Comparison of ENCODE assay signal across 21 cellular contexts in the genomic region with DNA sequence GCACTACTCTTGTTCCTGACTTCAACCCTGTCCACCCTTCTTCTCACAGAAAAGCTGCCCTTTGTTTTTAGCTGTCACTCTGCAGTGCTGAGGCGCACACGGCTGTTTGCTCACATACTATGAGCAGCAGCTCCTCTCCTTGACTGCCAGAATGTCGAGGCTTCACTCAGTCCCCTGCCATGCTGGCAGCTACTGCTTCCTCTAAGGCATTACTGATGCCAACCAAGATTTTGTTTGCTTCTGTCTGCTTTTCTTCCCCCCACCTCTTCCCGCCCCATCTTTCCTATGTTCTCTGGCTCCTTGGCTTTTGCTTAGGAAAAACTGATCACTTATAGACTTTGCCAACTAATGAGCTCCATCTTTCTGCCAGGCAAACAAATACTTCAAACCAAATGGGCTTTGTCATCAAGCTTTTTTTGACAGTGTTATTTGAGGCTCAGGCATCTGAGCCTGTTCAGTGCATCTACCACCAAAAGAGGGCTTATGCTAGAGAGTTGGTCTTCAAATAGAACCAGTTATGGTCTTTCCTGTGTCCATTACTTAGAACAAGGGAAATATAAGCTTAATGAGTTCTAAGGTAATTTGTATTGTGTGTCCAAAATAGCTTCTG.
"Had no signal": no experiment of that assay in that cellular context is flagged by ENCODE, and none has a peak within 500 bp of the region (broad histone marks: within the 10 kb centered on the region; RNA-seq: fewer than 3 reads in every experiment).

No MANE protein-coding gene starts in this region.

- H3K9me3 Mint-ChIP-seq: activated B cell treated with CpG ODN at 0.5 μM for 24 hours; activated naive CD4-positive, alpha-beta T cell treated with anti-CD3 and anti-CD28 coated beads, Interleukin-2, amount 50 U/mL, for 24 hours; nephron had no signal

- H3K4me3 Mint-ChIP-seq: activated B cell treated with CpG ODN at 0.5 μM for 24 hours; activated naive CD4-positive, alpha-beta T cell treated with anti-CD3 and anti-CD28 coated beads, Interleukin-2, amount 50 U/mL, for 24 hours; nephron had no signal

- DNase-seq: activated B cell treated with CpG ODN at 0.5 μM for 24 hours; activated effector memory CD4-positive, alpha-beta T cell treated with Interleukin-2 at 50 U/mL for 16 hours; activated T-cell treated with anti-CD3 and anti-CD28 coated beads, Interleukin-2, amount 50 U/mL, for 1 hour; body of pancreas; cerebellar nuclear complex; heart right ventricle; left lung; mesenchymal stem cell; retina; small intestine; T-helper 2 cell had no signal

- ATAC-seq: body of pancreas, left lung had no signal

- H3K4me1 ChIP-seq: left lung, vagina had no signal

- H3K36me3 ChIP-seq: esophagus muscularis mucosa, heart right ventricle, left lung, tibial nerve, vagina had no signal

- H3K4me1 Mint-ChIP-seq: activated B cell treated with CpG ODN at 0.5 μM for 24 hours; activated naive CD4-positive, alpha-beta T cell treated with anti-CD3 and anti-CD28 coated beads, Interleukin-2, amount 50 U/mL, for 24 hours; nephron had no signal

- FAIRE-seq: endometrium, frontal cortex, islet of Langerhans, small intestine, TTC549 had no signal

- H3K36me3 Mint-ChIP-seq: activated naive CD4-positive, alpha-beta T cell treated with anti-CD3 and anti-CD28 coated beads, Interleukin-2, amount 50 U/mL, for 24 hours had no signal

- H3K4me3 ChIP-seq: body of pancreas, dorsolateral prefrontal cortex, esophagus muscularis mucosa, heart right ventricle, left lung, tibial nerve, vagina had no signal

- H3K9me3 ChIP-seq: body of pancreas, esophagus muscularis mucosa, heart right ventricle, left lung, tibial nerve, vagina had no signal

- H3K27ac ChIP-seq: body of pancreas, esophagus muscularis mucosa, heart right ventricle, left lung, tibial nerve, vagina had no signal

- H3K27ac Mint-ChIP-seq: activated B cell treated with CpG ODN at 0.5 μM for 24 hours; activated naive CD4-positive, alpha-beta T cell treated with anti-CD3 and anti-CD28 coated beads, Interleukin-2, amount 50 U/mL, for 24 hours; nephron had no signal

- H3K27me3 ChIP-seq: body of pancreas, dorsolateral prefrontal cortex, esophagus muscularis mucosa, heart right ventricle, left lung, tibial nerve, vagina had no signal
